1 cellular context compared by ENCODE assay signal in genomic region chr20:13213335-13213734, GRCh38.
TF ChIP-seq lines count a peak whose summit lies in the region.

No MANE protein-coding gene starts in this region.

TF ChIP-seq in GM12878, 131 proteins besides CTCF, POLR2A, EP300 and RAD21:
- TF ChIP-seq MXI1 (IDR thresholded peaks at IDR 0.05; ENCODE audit: low read depth, low read length) (no peak), NFYA (IDR thresholded peaks at IDR 0.05; ENCODE audit: borderline replicate concordance, low read depth, low read length) (no peak), CREB1 (IDR thresholded peaks at IDR 0.05; ENCODE audit: low read depth) (no peak), TARDBP (IDR thresholded peaks at IDR 0.05; ENCODE audit: borderline replicate concordance) (no peak), ATF7 (IDR thresholded peaks at IDR 0.05; ENCODE audit: low read depth) (no peak), TCF7 (IDR thresholded peaks at IDR 0.05; ENCODE audit: borderline replicate concordance) (no peak), YY1 (IDR thresholded peaks at IDR 0.05; ENCODE audit: low read depth, low read length) (no peak), ESRRA (IDR thresholded peaks at IDR 0.05; ENCODE audit: low read length) (no peak), HDGF (IDR thresholded peaks at IDR 0.05) (no peak), KDM1A (IDR thresholded peaks at IDR 0.05; ENCODE audit: borderline replicate concordance) (no peak), IKZF1 (conservative IDR thresholded peaks at IDR 0.05) (no peak), EED (IDR thresholded peaks at IDR 0.05; ENCODE audit: low read depth) (no peak), LARP7 (IDR thresholded peaks at IDR 0.05) (no peak), POU2F2 (IDR thresholded peaks at IDR 0.05; ENCODE audit: borderline replicate concordance, low read depth, low read length) (no peak), SPI1 (IDR thresholded peaks at IDR 0.05; ENCODE audit: borderline replicate concordance, insufficient read depth, low read depth, low read length) (no peak), NR2C1 (IDR thresholded peaks at IDR 0.05) (no peak), STAT1 (conservative IDR thresholded peaks at IDR 0.05) (no peak), TCF12 (IDR thresholded peaks at IDR 0.05; ENCODE audit: low read depth, low read length) (no peak)
- TF ChIP-seq, protein P1, sequence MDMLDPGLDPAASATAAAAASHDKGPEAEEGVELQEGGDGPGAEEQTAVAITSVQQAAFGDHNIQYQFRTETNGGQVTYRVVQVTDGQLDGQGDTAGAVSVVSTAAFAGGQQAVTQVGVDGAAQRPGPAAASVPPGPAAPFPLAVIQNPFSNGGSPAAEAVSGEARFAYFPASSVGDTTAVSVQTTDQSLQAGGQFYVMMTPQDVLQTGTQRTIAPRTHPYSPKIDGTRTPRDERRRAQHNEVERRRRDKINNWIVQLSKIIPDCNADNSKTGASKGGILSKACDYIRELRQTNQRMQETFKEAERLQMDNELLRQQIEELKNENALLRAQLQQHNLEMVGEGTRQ (IDR thresholded peaks at IDR 0.05; ENCODE audit: borderline replicate concordance, low read depth, low read length) = no peak
- TF ChIP-seq, protein P2, sequence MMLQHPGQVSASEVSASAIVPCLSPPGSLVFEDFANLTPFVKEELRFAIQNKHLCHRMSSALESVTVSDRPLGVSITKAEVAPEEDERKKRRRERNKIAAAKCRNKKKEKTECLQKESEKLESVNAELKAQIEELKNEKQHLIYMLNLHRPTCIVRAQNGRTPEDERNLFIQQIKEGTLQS (IDR thresholded peaks at IDR 0.05; ENCODE audit: borderline replicate concordance, extremely low read depth, low read depth, low read length) = no peak
